In the genomic region with DNA sequence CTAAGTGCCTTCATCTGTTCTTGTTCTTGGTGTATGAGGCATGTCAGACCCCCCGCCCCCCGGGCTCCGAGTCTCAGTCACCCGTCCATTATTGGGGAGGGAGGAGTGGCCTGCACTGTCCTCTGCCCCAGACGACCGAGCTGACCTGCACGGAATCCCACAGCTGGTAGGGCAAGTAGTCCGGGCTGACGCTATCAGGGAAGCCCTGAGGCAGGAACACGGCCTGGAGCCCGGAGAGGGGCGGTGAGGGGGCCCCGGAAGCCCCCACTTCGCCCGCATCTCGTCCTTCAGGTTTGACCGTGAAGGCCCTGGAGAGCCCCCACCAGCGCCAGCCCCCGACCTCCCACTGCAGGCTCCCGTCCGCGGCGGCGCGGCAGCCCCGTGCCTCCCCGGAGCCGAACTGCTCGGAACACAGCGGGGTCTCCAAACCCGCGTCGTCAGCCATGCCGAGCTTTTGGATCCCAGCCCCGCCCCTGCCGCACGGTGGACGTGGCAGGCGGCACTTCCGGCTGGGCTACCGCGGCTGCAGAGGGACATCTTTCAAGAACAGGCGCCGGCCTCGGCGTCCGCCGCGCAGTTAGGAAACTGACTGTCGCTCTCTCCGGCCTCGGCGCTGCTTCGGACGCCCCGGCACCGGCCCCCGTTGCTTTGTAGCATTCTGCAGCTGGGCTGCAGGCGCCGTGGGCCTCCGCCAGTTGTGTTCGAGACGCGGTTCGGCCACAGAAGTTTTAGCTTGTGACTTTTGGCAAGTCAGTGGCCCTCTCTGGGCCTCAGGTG, we compare ENCODE assay signal across 8 cellular contexts. TPM values are rescaled to one million over a fixed set of nuclear protein-coding genes. Genes with fewer than 3 reads are reported as not detected.
DNase-seq lines count a peak whose midpoint lies in the region; TF ChIP-seq lines count a peak whose summit lies in the region.

A gene (minus strand): TSS at position 463 of the 777 bp plus-strand sequence. CDS start 18 bp downstream, at position 445.

- H3K79me1 ChIP-seq in H9 (ENCODE audit: insufficient read depth, low read depth, low read length, poor library complexity, severe bottlenecking) = no peaks in the 10 kb centered on the region

- peaks cover 4% of the 10 kb centered on the region for H3K27me3 Mint-ChIP-seq in H9 (ENCODE audit: low read depth)
- H3K27me3 Mint-ChIP-seq in activated naive CD4-positive, alpha-beta T cell treated with anti-CD3 and anti-CD28 coated beads, Interleukin-2, amount 10 ng/mL, durations not matched to agents 7 days and 5 days = no peaks in the 10 kb centered on the region

- peaks cover 6% of the 10 kb centered on the region for H3K23me2 ChIP-seq in H9 (ENCODE audit: insufficient read length, low read depth, low read length, poor library complexity, severe bottlenecking)

- H4K5ac ChIP-seq in H9 (ENCODE audit: insufficient read length, low read depth, low read length) = no peak within 1 kb of the TSS

- H3K14ac ChIP-seq in H9 (ENCODE audit: insufficient read depth, low read length) = peak within 1 kb of the TSS; percentile 92; the same call in 1 of the 2 replicates

- peaks cover 23% of the 10 kb centered on the region for H3K36me3 ChIP-seq in MG63
- no peaks in the 10 kb centered on the region for H3K36me3 ChIP-seq in SK-N-MC (ENCODE audit: insufficient read depth, low read length)
- peaks cover 6% of the 10 kb centered on the region for H3K36me3 ChIP-seq in suprapubic skin

- H2BK12ac ChIP-seq in H9 (ENCODE audit: insufficient read length, low read depth, low read length) = no peak within 1 kb of the TSS

- peak within 1 kb of the TSS; percentile 77 for H3K18ac ChIP-seq in H9 (ENCODE audit: insufficient read length, low read depth, low read length)

- H3K4me1 ChIP-seq in H9 (ENCODE audit: insufficient read depth, low read length) (0 out of 2 replicates have a peak, but pooled peaks cover 3% of the 10 kb centered on the region), suprapubic skin (peaks cover 31% of the 10 kb centered on the region)

- no peak within 1 kb of the TSS for H3K27ac ChIP-seq in H9 (ENCODE audit: insufficient read length, low read depth, low read length)
- peak within 1 kb of the TSS; percentile 73 for H3K27ac ChIP-seq in SK-N-MC
- H3K27ac ChIP-seq in suprapubic skin = peak within 1 kb of the TSS; percentile 89

- no CpG with 5 or more reads among the region's 65 CpGs for WGBS in H9 (ENCODE audit: extremely low coverage, insufficient read length, low lambda C conversion rate)
- 0% methylated on average over 7 of the region's 65 CpGs for WGBS in suprapubic skin

- H2BK20ac ChIP-seq in H9 (ENCODE audit: low read depth, low read length, poor library complexity, severe bottlenecking) = no peak within 1 kb of the TSS

- no peaks in the 10 kb centered on the region for H3K9me3 ChIP-seq in H9 (ENCODE audit: control insufficient read depth, low read depth, low read length)
- H3K9me3 ChIP-seq in MG63 = peaks cover 8% of the 10 kb centered on the region
- H3K9me3 ChIP-seq in SK-N-MC (ENCODE audit: low read depth, low read length) = no peaks in the 10 kb centered on the region
- no peaks in the 10 kb centered on the region for H3K9me3 ChIP-seq in suprapubic skin

- H4K8ac ChIP-seq in H9 (replicated peaks; ENCODE audit: insufficient read length, low read depth, low read length) = no peak within 1 kb of the TSS

- H3K27ac Mint-ChIP-seq in H9 = peak within 1 kb of the TSS; percentile 87 to 94 (median 92)
- peak within 1 kb of the TSS; percentile 94 for H3K27ac Mint-ChIP-seq in activated naive CD4-positive, alpha-beta T cell treated with anti-CD3 and anti-CD28 coated beads, Interleukin-2, amount 10 ng/mL, durations not matched to agents 7 days and 5 days

- H3K4me1 Mint-ChIP-seq in H9 = peaks cover 13 to 19% of the 10 kb centered on the region in 2 experiments
- H3K4me1 Mint-ChIP-seq in activated naive CD4-positive, alpha-beta T cell treated with anti-CD3 and anti-CD28 coated beads, Interleukin-2, amount 10 ng/mL, durations not matched to agents 7 days and 5 days = peaks cover 55% of the 10 kb centered on the region

- peak within 1 kb of the TSS; percentile 94 for H3K4me2 ChIP-seq in H9 (ENCODE audit: insufficient read depth, insufficient read length, low read length)

- no peaks in the 10 kb centered on the region for H4K20me1 ChIP-seq in H9 (ENCODE audit: control insufficient read depth, insufficient read depth, insufficient read length)

- peak within 1 kb of the TSS; percentile 87 to 93 for H3K4me3 Mint-ChIP-seq in H9
- H3K4me3 Mint-ChIP-seq in activated naive CD4-positive, alpha-beta T cell treated with anti-CD3 and anti-CD28 coated beads, Interleukin-2, amount 10 ng/mL, durations not matched to agents 7 days and 5 days = peak within 1 kb of the TSS; percentile 94

- no peak within 1 kb of the TSS for H3K4ac ChIP-seq in H9 (ENCODE audit: low read depth, low read length)

- H3K27me3 ChIP-seq in H9 (ENCODE audit: insufficient read depth, low read length) = no peaks in the 10 kb centered on the region
- H3K27me3 ChIP-seq in MG63 = no peaks in the 10 kb centered on the region
- H3K27me3 ChIP-seq in suprapubic skin = no peaks in the 10 kb centered on the region

- no peak within 1 kb of the TSS for H4K91ac ChIP-seq in H9 (ENCODE audit: insufficient read length, low read depth, low read length)

- peaks cover 0 to 2% of the 10 kb centered on the region in 2 experiments; a peak in 2 of 5 replicates for H3K9me3 Mint-ChIP-seq in H9
- peaks cover 6% of the 10 kb centered on the region for H3K9me3 Mint-ChIP-seq in activated naive CD4-positive, alpha-beta T cell treated with anti-CD3 and anti-CD28 coated beads, Interleukin-2, amount 10 ng/mL, durations not matched to agents 7 days and 5 days

- no peak within 1 kb of the TSS for H3K23ac ChIP-seq in H9 (ENCODE audit: insufficient read length, low read depth, low read length)

- H3K36me3 Mint-ChIP-seq in H9 (ENCODE audit: insufficient read depth in 1 of 3, low read depth in 3 of 3) = peaks cover 2 to 5% (median 3%) of the 10 kb centered on the region in 3 experiments; a peak in 4 of 7 replicates
- H3K36me3 Mint-ChIP-seq in activated naive CD4-positive, alpha-beta T cell treated with anti-CD3 and anti-CD28 coated beads, Interleukin-2, amount 10 ng/mL, durations not matched to agents 7 days and 5 days = peaks cover 17% of the 10 kb centered on the region

- peak; percentile 73 to 93 for TF ChIP-seq POLR2A in suprapubic skin (IDR thresholded peaks at IDR 0.05)

- H3K56ac ChIP-seq in H9 (ENCODE audit: insufficient read length, low read depth, low read length) = no peak within 1 kb of the TSS

- H3K4me3 ChIP-seq in MG63 (peak within 1 kb of the TSS; percentile 84), SK-N-MC (peak within 1 kb of the TSS; percentile 95), suprapubic skin (peak within 1 kb of the TSS; percentile 78)

- CTCF ChIA-PET in activated naive CD4-positive, alpha-beta T cell treated with anti-CD3 and anti-CD28 coated beads, Interleukin-2, amount 10 ng/mL, durations not matched to agents 7 days and 5 days (lab: Charles Lee) = interaction anchor here (0.8 to 1.5 kb wide), 4 partner anchors 46 to 188 kb away, joined by 3 to 4 read pairs (median 3); a partner anchor contains a TSS

- H3K79me2 ChIP-seq in H9 (ENCODE audit: insufficient read depth, low read length) = no peaks in the 10 kb centered on the region

- no peak within 1 kb of the TSS for H2BK120ac ChIP-seq in H9 (ENCODE audit: low read depth, low read length, poor library complexity, severe bottlenecking)

- TF ChIP-seq CTCF in H9 (conservative IDR thresholded peaks at IDR 0.05) (no peak), suprapubic skin (IDR thresholded peaks at IDR 0.05) (no peak)

- no peak within 1 kb of the TSS for H3T11ph ChIP-seq in H9 (ENCODE audit: low read length)

- H2BK15ac ChIP-seq in H9 (ENCODE audit: low read depth, low read length) = no peak within 1 kb of the TSS

- H2AFZ ChIP-seq in H9 (ENCODE audit: low read length) = no peak within 1 kb of the TSS

- H2AK5ac ChIP-seq in H9 (ENCODE audit: insufficient read length, low read length) = no peak within 1 kb of the TSS

- H2BK5ac ChIP-seq in H9 (ENCODE audit: insufficient read length, low read length) = no peak within 1 kb of the TSS

- H3K9ac ChIP-seq in H9 (ENCODE audit: extremely low read depth, insufficient read length, low read length) (peak within 1 kb of the TSS; percentile 82), SK-N-MC (ENCODE audit: insufficient read length) (peak within 1 kb of the TSS; percentile 98)

- no peak for TF ChIP-seq EP300 in suprapubic skin (IDR thresholded peaks at IDR 0.05)

- peak; percentile 59 for DNase-seq in GF-D8 (lab: John Stamatoyannopoulos, UW)
- peak; percentile 91 for DNase-seq in H9
- DNase-seq in MG63 = peak; percentile 95
- peak; percentile 35 for DNase-seq in SK-N-MC (ENCODE audit: low read depth, low spot score)
- DNase-seq in activated naive CD4-positive, alpha-beta T cell treated with anti-CD3 and anti-CD28 coated beads, Interleukin-2, amount 10 ng/mL, durations not matched to agents 7 days and 5 days = peak; percentile 92
- peak; percentile 88 for DNase-seq in globus pallidus (ENCODE audit: low spot score)
- DNase-seq in occipital lobe (lab: John Stamatoyannopoulos, UW) = peak; percentile 86
- DNase-seq in suprapubic skin (ENCODE audit: low spot score in 2 of 2) = peak; percentile 93 to 95

RNA-seq across cellular contexts. Expression of the gene that starts here (rescaled TPM):
- total RNA-seq in H9 (2021) = 33.4 and 33.6 TPM in 2 replicates
- total RNA-seq in MG63 (2014; rRNA removed; shearing (Covaris generic); ENCODE audit: low replicate concordance) = 20.6 and 27.9 TPM in 2 replicates
- 34.5 TPM for total RNA-seq in occipital lobe
- total RNA-seq in suprapubic skin = 100 to 1,000 TPM in 1 of 4 donors, 10 to 100 TPM in 3; 44.6 to 109 (median 56.1) TPM

Comparison
In these comparisons a context has a peak if more than half of its experiments do, and no peak if none do; other contexts are left out.
1. DNase-seq: peak in every context shown above with its lines; median percentile 95 in MG63; 94 in suprapubic skin; 92 in activated naive CD4-positive, alpha-beta T cell treated with anti-CD3 and anti-CD28 coated beads, Interleukin-2, amount 10 ng/mL, durations not matched to agents 7 days and 5 days; 91 in H9; 88 in globus pallidus; 86 in occipital lobe; 59 in GF-D8; 35 in SK-N-MC.